Comparison of ENCODE assay signal across 8 cellular contexts in genomic region chr11:124762077-124762623, GRCh38. TPM values are rescaled to one million over a fixed set of nuclear protein-coding genes. Genes with fewer than 3 reads are reported as not detected.
DNase-seq lines count a peak whose midpoint lies in the region; ATAC-seq and TF ChIP-seq lines count a peak whose summit lies in the region.

Gene ESAM, minus strand, starts transcription at chr11:124762290. Its CDS starts 136 bp downstream, at chr11:124762154.

- H3K27me3 Mint-ChIP-seq in nephron (ENCODE audit: low read depth) = peaks cover 71% of the 10 kb centered on the region

- peak within 1 kb of the TSS; percentile 81 to 89 (median 86) for H3K4me3 Mint-ChIP-seq in nephron

- ATAC-seq in GM21619 (IDR thresholded peaks at IDR 0.05; ENCODE audit: unreplicated experiment) = peak; percentile 51
- no peak for ATAC-seq in thoracic aorta (ENCODE audit: insufficient number of reproducible peaks, low FRiP score, low read depth)

- peaks cover 11 to 51% of the 10 kb centered on the region in 2 donors for H3K4me1 ChIP-seq in thoracic aorta (ENCODE audit: control insufficient read depth in 1 of 2, low read depth in 2 of 2)

- H3K27ac ChIP-seq in thoracic aorta = peak within 1 kb of the TSS; percentile 81 to 83

- H3K9me3 ChIP-seq in thoracic aorta = no peaks in the 10 kb centered on the region

- TF ChIP-seq CTCF in GM06990 (IDR thresholded peaks at IDR 0.05; ENCODE audit: insufficient read depth, low read length, poor library complexity, severe bottlenecking) (no peak), epithelial cell of proximal tubule (conservative IDR thresholded peaks at IDR 0.05; ENCODE audit: low read depth, low read length) (no peak), nephron (IDR thresholded peaks at IDR 0.05; ENCODE audit: unreplicated experiment in 3 of 3) (no peak), thoracic aorta (IDR thresholded peaks at IDR 0.05) (no peak)

- peak within 1 kb of the TSS; percentile 79 to 91 (median 84) for H3K27ac Mint-ChIP-seq in nephron

- peak within 1 kb of the TSS; percentile 78 for H3K4me3 ChIP-seq in GM06990 (replicated peaks; ENCODE audit: low read depth, low read length)
- peak within 1 kb of the TSS; percentile 51 for H3K4me3 ChIP-seq in epithelial cell of proximal tubule (ENCODE audit: low read depth, low read length)
- H3K4me3 ChIP-seq in thoracic aorta = peak within 1 kb of the TSS; percentile 70

- H3K36me3 ChIP-seq in GM06990 (ENCODE audit: control insufficient read depth, insufficient read depth, low read length) = peaks cover 1% of the 10 kb centered on the region; the same call in 1 of the 2 replicates
- H3K36me3 ChIP-seq in thoracic aorta = no peaks in the 10 kb centered on the region

- H3K27me3 ChIP-seq in GM06990 (replicated peaks; ENCODE audit: control insufficient read depth, insufficient read depth, low read length) = no peaks in the 10 kb centered on the region
- H3K27me3 ChIP-seq in thoracic aorta (replicated peaks; ENCODE audit: insufficient read depth) = no peaks in the 10 kb centered on the region

- DNase-seq in GM06990 (ENCODE audit: extremely low read depth, insufficient read length) (peak; percentile 82), LoVo (ENCODE audit: low spot score) (peak; percentile 74), epithelial cell of proximal tubule (ENCODE audit: low read depth) (no peak), thoracic aorta (ENCODE audit: low spot score) (no peak), NCI-H1694 (lab: John Stamatoyannopoulos, UW) (no peak)
- DNase-seq in activated CD8-positive, alpha-beta memory T cell treated with anti-CD3 and anti-CD28 coated beads for 4 hours (ENCODE audit: low read depth in 2 of 2) = peak; percentile 28 to 46

- peaks cover 47% of the 10 kb centered on the region for H3K4me1 Mint-ChIP-seq in nephron

- H3K36me3 Mint-ChIP-seq in nephron (ENCODE audit: low read depth) = peaks cover 14% of the 10 kb centered on the region

- no peaks in the 10 kb centered on the region for H3K9me3 Mint-ChIP-seq in nephron

RNA-seq across cellular contexts. Expression of gene ESAM, which starts in this region (rescaled TPM):
- 1.8 and 9.9 TPM in 2 replicates for total RNA-seq in epithelial cell of proximal tubule
- total RNA-seq in thoracic aorta = 100 to 1,000 TPM in 1 of 2 donors, 10 to 100 TPM in 1; 54.2 to 116 TPM

Comparison
In these comparisons a context has a peak if more than half of its experiments do, and no peak if none do; other contexts are left out.
1. DNase-seq: peak in GM06990 (single experiment), LoVo (single experiment) and activated CD8-positive, alpha-beta memory T cell treated with anti-CD3 and anti-CD28 coated beads for 4 hours (2 of 2); none in epithelial cell of proximal tubule (single experiment), thoracic aorta (single experiment) and NCI-H1694 (single experiment).
2. Peak in every context shown above with its lines, with median percentiles within 50 percentile points of each other: H3K4me3 ChIP-seq.